14 cellular contexts compared by ENCODE assay signal in the genomic region with DNA sequence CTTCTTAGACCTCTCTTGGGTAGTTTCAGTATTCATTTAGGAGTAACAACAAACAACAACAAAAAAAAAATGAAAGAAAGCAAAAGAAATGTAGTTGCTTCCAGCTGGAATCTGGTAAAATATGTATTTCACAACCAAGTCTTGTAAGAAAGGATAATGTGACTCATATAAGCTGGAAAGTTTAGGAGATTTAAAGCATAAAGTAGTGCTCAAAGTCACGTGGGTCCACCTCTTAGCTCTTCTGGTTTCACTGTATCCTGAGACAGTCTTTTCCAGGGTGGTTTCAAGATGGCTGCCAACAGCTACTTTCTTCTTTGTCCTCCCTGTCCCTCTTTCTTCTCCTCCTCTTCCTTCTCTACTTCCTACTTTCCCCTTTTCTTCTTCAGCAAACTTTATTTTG.
DNase-seq lines count a peak whose midpoint lies in the region; ATAC-seq and TF ChIP-seq lines count a peak whose summit lies in the region.
"Had no signal": no experiment of that assay in that cellular context is flagged by ENCODE, and none has a peak within 500 bp of the region (broad histone marks: within the 10 kb centered on the region; RNA-seq: fewer than 3 reads in every experiment).

No MANE protein-coding gene starts in this region.

- H3K79me2 ChIP-seq in MM.1S (ENCODE audit: low read length) (no peaks in the 10 kb centered on the region), osteoblast (ENCODE audit: insufficient read depth, low read length) (no peaks in the 10 kb centered on the region)

- no peaks in the 10 kb centered on the region for H3K9me3 ChIP-seq in MM.1S (replicated peaks; ENCODE audit: insufficient read depth, low read length)
- peaks cover 6% of the 10 kb centered on the region for H3K9me3 ChIP-seq in osteoblast (ENCODE audit: low read depth, low read length)
- H3K9me3 ChIP-seq: gastrocnemius medialis had no signal

- H3K27ac ChIP-seq in MM.1S (ENCODE audit: low read length) (no peak overlapping the region), osteoblast (ENCODE audit: low read depth, low read length) (no peak overlapping the region)
- H3K27ac ChIP-seq: gastrocnemius medialis had no signal

- TF ChIP-seq CTCF in MM.1S (IDR thresholded peaks at IDR 0.05; ENCODE audit: low read length) (no peak), osteoblast (IDR thresholded peaks at IDR 0.05; ENCODE audit: extremely low read depth, low read depth, low read length) (no peak)

- H4K20me1 ChIP-seq in MM.1S (ENCODE audit: insufficient read depth, low read length) (no peaks in the 10 kb centered on the region), osteoblast (ENCODE audit: insufficient read depth, low read length) (no peaks in the 10 kb centered on the region)

- H3K4me2 ChIP-seq in MM.1S (ENCODE audit: low read depth, low read length) = no peak overlapping the region
- no peak overlapping the region for H3K4me2 ChIP-seq in osteoblast (ENCODE audit: insufficient read depth, low read length)

- H3K36me3 ChIP-seq in MM.1S (replicated peaks; ENCODE audit: insufficient read depth, low read length) (no peaks in the 10 kb centered on the region), osteoblast (ENCODE audit: insufficient read depth, low read length) (no peaks in the 10 kb centered on the region)
- H3K36me3 ChIP-seq: gastrocnemius medialis had no signal

- no peaks in the 10 kb centered on the region for H3K4me1 ChIP-seq in MM.1S (ENCODE audit: low read length)
- H3K4me1 ChIP-seq in osteoblast (ENCODE audit: insufficient read depth, low read length) = no peaks in the 10 kb centered on the region
- H3K4me1 ChIP-seq: gastrocnemius medialis had no signal

- H3K27me3 ChIP-seq in MM.1S (replicated peaks; ENCODE audit: insufficient read depth, low read length) = no peaks in the 10 kb centered on the region
- H3K27me3 ChIP-seq in osteoblast (ENCODE audit: insufficient read depth, low read length) = no peaks in the 10 kb centered on the region

- H3K9ac ChIP-seq in MM.1S (ENCODE audit: low read length) = no peak overlapping the region

- no peaks in the 10 kb centered on the region for H3K9me2 ChIP-seq in MM.1S (replicated peaks; ENCODE audit: insufficient read depth, low read length)

- DNase-seq in GM03348 (ENCODE audit: low spot score) (peak; percentile 67), MM.1S (no peak), osteoblast (ENCODE audit: insufficient read length, low spot score, missing footprints) (peak; percentile 85), NCI-H526 (lab: John Stamatoyannopoulos, UW) (no peak)
- DNase-seq in activated T-cell treated with anti-CD3 and anti-CD28 coated beads, Interleukin-2, amount 50 U/mL, for 1 hour = no peak
- DNase-seq in activated CD4-positive, alpha-beta T cell treated with anti-CD3 and anti-CD28 coated beads, Interleukin-2, amount 50 U/mL, for 48 hours = no peak
- DNase-seq: activated CD4-positive, alpha-beta T cell treated with anti-CD3 and anti-CD28 coated beads for 4 hours; activated naive CD4-positive, alpha-beta T cell treated with anti-CD3 and anti-CD28 coated beads for 36 hours; gastrocnemius medialis; naive thymus-derived CD4-positive, alpha-beta T cell; Right ventricle myocardium superior; T-helper 9 cell had no signal

- peak; percentile 67 for ATAC-seq in esophagus mucosa
- ATAC-seq in HG03342 (IDR thresholded peaks at IDR 0.05; ENCODE audit: unreplicated experiment) = no peak
- ATAC-seq: gastrocnemius medialis; naive thymus-derived CD4-positive, alpha-beta T cell had no signal

- no peaks in the 10 kb centered on the region for H3F3A ChIP-seq in MM.1S (ENCODE audit: insufficient read depth, low read length)

- no peak overlapping the region for H3K4me3 ChIP-seq in MM.1S (ENCODE audit: low read length)
- H3K4me3 ChIP-seq in osteoblast (ENCODE audit: insufficient read depth, low read length) = no peak overlapping the region
- H3K4me3 ChIP-seq: gastrocnemius medialis had no signal

- peak overlapping the region; percentile 46 for H2AFZ ChIP-seq in MM.1S (ENCODE audit: low read length)
- H2AFZ ChIP-seq in osteoblast (ENCODE audit: low read length) = peak overlapping the region; percentile 39

Comparison
In these comparisons a context has a peak if more than half of its experiments do, and no peak if none do; other contexts are left out.
1. DNase-seq: peak in GM03348 (single experiment) and osteoblast (single experiment); none in MM.1S (single experiment), activated T-cell treated with anti-CD3 and anti-CD28 coated beads, Interleukin-2, amount 50 U/mL, for 1 hour (single experiment), activated CD4-positive, alpha-beta T cell treated with anti-CD3 and anti-CD28 coated beads, Interleukin-2, amount 50 U/mL, for 48 hours (0 of 2) and NCI-H526 (0 of 2).